In the genomic region with DNA sequence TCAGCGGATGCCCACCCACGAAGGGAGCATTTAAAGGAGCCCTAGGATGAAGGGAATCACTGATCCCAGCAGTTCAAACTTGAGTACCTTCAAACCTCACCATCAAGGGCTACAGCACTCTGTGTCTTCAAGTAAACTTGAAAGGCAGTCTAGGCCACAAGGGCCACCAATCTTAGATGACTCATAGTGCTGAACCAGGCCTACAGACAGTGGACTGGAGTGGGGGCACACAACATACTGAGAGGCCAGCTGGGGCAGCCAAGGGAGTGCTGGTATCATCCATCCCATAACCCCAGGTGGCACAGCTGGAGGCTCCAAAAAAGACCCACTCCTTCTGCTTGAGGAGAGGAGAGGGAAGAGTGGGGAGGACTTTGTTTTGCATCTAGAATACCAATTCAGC, we compare ENCODE assay signal across 35 cellular contexts.
"Had no signal": no experiment of that assay in that cellular context is flagged by ENCODE, and none has a peak within 500 bp of the region (broad histone marks: within the 10 kb centered on the region; RNA-seq: fewer than 3 reads in every experiment).

No MANE protein-coding gene starts in this region.

- H3K36me3 Mint-ChIP-seq: activated CD8-positive, alpha-beta memory T cell treated with anti-CD3 and anti-CD28 coated beads, Interleukin-2, amount 10 ng/mL, durations not matched to agents 7 days and 5 days; activated naive CD4-positive, alpha-beta T cell treated with anti-CD3 and anti-CD28 coated beads, Interleukin-2, amount 50 U/mL, for 24 hours; activated naive CD8-positive, alpha-beta T cell treated with anti-CD3 and anti-CD28 coated beads for 36 hours had no signal

- ATAC-seq: activated CD4-positive, CD25-positive, alpha-beta regulatory T cell treated with anti-CD3 and anti-CD28 coated beads, Interleukin-2, amount 50 U/mL, for 24 hours; activated CD8-positive, alpha-beta memory T cell treated with anti-CD3 and anti-CD28 coated beads, Interleukin-2, amount 10 ng/mL, durations not matched to agents 7 days and 5 days; activated CD8-positive, alpha-beta T cell treated with anti-CD3 and anti-CD28 coated beads, Interleukin-2, amount 10 ng/mL, durations not matched to agents 7 days and 5 days; activated naive CD8-positive, alpha-beta T cell treated with anti-CD3 and anti-CD28 coated beads, Interleukin-2, amount 50 U/mL, for 24 hours; activated T-cell treated with anti-CD3 and anti-CD28 coated beads, Interleukin-2, amount 50 U/mL, for 4 hours; activated T-helper 17 cell treated with anti-CD3 and anti-CD28 coated beads, Interleukin-2, amount 50 U/mL, for 72 hours; body of pancreas; effector memory CD8-positive, alpha-beta T cell; gastroesophageal sphincter; T-helper 17 cell had no signal

- H3K9me3 Mint-ChIP-seq: effector memory CD8-positive, alpha-beta T cell; T-helper 2 cell treated with Interferon-gamma antibody and Interleukin-4, amounts not matched to agents 5 μg/mL and 100 μg/mL, for 36 hours had no signal

- H3K4me1 ChIP-seq: adrenal gland had no signal

- H3K4me3 ChIP-seq: adrenal gland, body of pancreas, esophagus muscularis mucosa, gastroesophageal sphincter had no signal

- H3K4me1 Mint-ChIP-seq: activated B cell treated with CpG ODN at 0.5 μM for 24 hours; activated naive CD4-positive, alpha-beta T cell treated with anti-CD3 and anti-CD28 coated beads, Interleukin-2, amount 50 U/mL, for 24 hours; activated naive CD8-positive, alpha-beta T cell treated with anti-CD3 and anti-CD28 coated beads, Interleukin-2, amount 50 U/mL, for 24 hours; activated T-helper 17 cell treated with anti-CD3 and anti-CD28 coated beads, Interleukin-2, amount 50 U/mL, for 72 hours; T-helper 17 cell had no signal

- H3K9me3 ChIP-seq: adrenal gland, body of pancreas, gastroesophageal sphincter had no signal

- DNase-seq: activated B cell treated with CpG ODN at 0.5 μM for 24 hours; activated CD4-positive, alpha-beta T cell treated with anti-CD3 and anti-CD28 coated beads for 48 hours; activated CD4-positive, alpha-beta T cell treated with anti-CD3 and anti-CD28 coated beads, Interleukin-2, amount 50 U/mL, for 1 hour; activated CD4-positive, alpha-beta T cell treated with anti-CD3 and anti-CD28 coated beads, Interleukin-2, amount 50 U/mL, for 48 hours; activated CD8-positive, alpha-beta memory T cell treated with anti-CD3 and anti-CD28 coated beads, Interleukin-2, amount 10 ng/mL, durations not matched to agents 7 days and 5 days; activated CD8-positive, alpha-beta memory T cell treated with anti-CD3 and anti-CD28 coated beads, Interleukin-2, amount 50 U/mL, for 4 hours; activated CD8-positive, alpha-beta T cell treated with anti-CD3 and anti-CD28 coated beads, Interleukin-2, amount 10 ng/mL, durations not matched to agents 7 days and 5 days; activated effector memory CD4-positive, alpha-beta T cell treated with Interleukin-2 at 50 U/mL for 16 hours; activated gamma-delta T cell treated with Interleukin-2 at 50 U/mL for 16 hours; activated naive CD4-positive, alpha-beta T cell treated with Interleukin-2 at 50 U/mL for 16 hours; activated naive CD8-positive, alpha-beta T cell treated with anti-CD3 and anti-CD28 coated beads for 36 hours; activated naive CD8-positive, alpha-beta T cell treated with anti-CD3 and anti-CD28 coated beads, Interleukin-2, amount 50 U/mL, for 24 hours; activated T-cell treated with anti-CD3 and anti-CD28 coated beads, Interleukin-2, amount 50 U/mL, for 4 hours; adrenal gland; amygdala; aorta; body of pancreas; caudate nucleus; cortex of kidney; dermis blood vessel endothelial cell; effector CD4-positive, alpha-beta T cell; effector memory CD8-positive, alpha-beta T cell; erythroblast; foreskin melanocyte; T-helper 1 cell; T-helper 17 cell; T1000; WERI-Rb-1 had no signal

- H3K4me3 Mint-ChIP-seq: activated B cell treated with CpG ODN at 0.5 μM for 24 hours; activated CD8-positive, alpha-beta memory T cell treated with anti-CD3 and anti-CD28 coated beads, Interleukin-2, amount 10 ng/mL, durations not matched to agents 7 days and 5 days; activated CD8-positive, alpha-beta T cell treated with anti-CD3 and anti-CD28 coated beads, Interleukin-2, amount 10 ng/mL, durations not matched to agents 7 days and 5 days; activated naive CD4-positive, alpha-beta T cell treated with anti-CD3 and anti-CD28 coated beads, Interleukin-2, amount 50 U/mL, for 24 hours; activated naive CD8-positive, alpha-beta T cell treated with anti-CD3 and anti-CD28 coated beads for 36 hours; activated naive CD8-positive, alpha-beta T cell treated with anti-CD3 and anti-CD28 coated beads, Interleukin-2, amount 50 U/mL, for 24 hours; activated T-cell treated with anti-CD3 and anti-CD28 coated beads, Interleukin-2, amount 50 U/mL, for 4 hours; activated T-helper 17 cell treated with anti-CD3 and anti-CD28 coated beads, Interleukin-2, amount 50 U/mL, for 72 hours; effector memory CD8-positive, alpha-beta T cell; T-helper 17 cell; T-helper 2 cell treated with Interferon-gamma antibody and Interleukin-4, amounts not matched to agents 5 μg/mL and 100 μg/mL, for 36 hours had no signal

- H3K27me3 Mint-ChIP-seq: activated CD8-positive, alpha-beta memory T cell treated with anti-CD3 and anti-CD28 coated beads, Interleukin-2, amount 10 ng/mL, durations not matched to agents 7 days and 5 days had no signal

- H3K27ac Mint-ChIP-seq: activated B cell treated with CpG ODN at 0.5 μM for 24 hours; activated CD8-positive, alpha-beta memory T cell treated with anti-CD3 and anti-CD28 coated beads, Interleukin-2, amount 10 ng/mL, durations not matched to agents 7 days and 5 days; activated CD8-positive, alpha-beta T cell treated with anti-CD3 and anti-CD28 coated beads, Interleukin-2, amount 10 ng/mL, durations not matched to agents 7 days and 5 days; activated naive CD4-positive, alpha-beta T cell treated with anti-CD3 and anti-CD28 coated beads, Interleukin-2, amount 50 U/mL, for 24 hours; activated naive CD8-positive, alpha-beta T cell treated with anti-CD3 and anti-CD28 coated beads for 36 hours; activated naive CD8-positive, alpha-beta T cell treated with anti-CD3 and anti-CD28 coated beads, Interleukin-2, amount 50 U/mL, for 24 hours; activated T-helper 17 cell treated with anti-CD3 and anti-CD28 coated beads, Interleukin-2, amount 50 U/mL, for 72 hours; effector memory CD8-positive, alpha-beta T cell; T-helper 17 cell; T-helper 2 cell treated with Interferon-gamma antibody and Interleukin-4, amounts not matched to agents 5 μg/mL and 100 μg/mL, for 36 hours had no signal

- H3K36me3 ChIP-seq: adrenal gland, esophagus muscularis mucosa, gastroesophageal sphincter, WERI-Rb-1 had no signal

- FAIRE-seq: colon had no signal

- H3K27me3 ChIP-seq: adrenal gland, body of pancreas, esophagus muscularis mucosa, gastroesophageal sphincter had no signal

- H3K27ac ChIP-seq: adrenal gland, body of pancreas, esophagus muscularis mucosa, gastroesophageal sphincter, WERI-Rb-1 had no signal
